Comparison of ENCODE assay signal across 8 cellular contexts in the genomic region with DNA sequence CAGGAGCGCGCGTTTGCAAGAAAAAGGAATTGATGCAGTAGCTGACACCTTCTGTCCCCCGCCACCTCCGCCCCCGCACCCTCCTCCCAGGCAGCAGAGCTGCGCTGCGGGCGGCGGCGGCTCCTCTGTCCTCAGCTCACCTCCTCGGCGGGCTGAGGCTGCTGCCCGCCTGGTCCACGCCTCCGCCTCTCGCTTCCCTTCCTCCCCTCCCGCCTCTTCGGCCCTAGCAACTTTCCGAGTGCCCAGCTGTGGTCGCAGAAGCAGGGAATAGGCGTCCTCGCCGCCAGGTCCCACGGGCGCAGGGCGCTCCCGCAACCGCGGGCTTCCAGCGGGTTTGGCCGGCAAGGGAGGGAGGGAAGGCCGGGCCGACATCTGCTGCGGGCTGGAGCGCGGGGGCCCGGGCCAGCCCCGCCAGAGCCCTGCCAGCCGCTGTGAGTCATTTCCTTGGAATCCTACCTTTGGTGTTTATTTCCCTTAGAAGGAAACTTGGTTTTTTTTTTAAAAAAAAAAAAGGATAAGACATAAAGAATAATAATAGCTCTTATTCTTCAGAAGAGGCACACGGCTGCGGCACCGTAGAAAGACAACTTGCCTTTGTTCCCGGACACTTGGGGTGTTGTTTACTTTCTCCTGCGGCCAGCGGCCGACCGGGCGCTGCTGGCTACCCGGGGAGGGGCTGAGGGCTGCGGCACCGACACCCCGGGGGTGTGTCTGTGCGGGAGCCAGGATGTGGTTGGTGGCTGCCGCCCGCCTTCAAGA. TPM values are rescaled to one million over a fixed set of nuclear protein-coding genes. Genes with fewer than 3 reads are reported as not detected.
DNase-seq lines count a peak whose midpoint lies in the region; ATAC-seq, FAIRE-seq and TF ChIP-seq lines count a peak whose summit lies in the region.

No MANE protein-coding gene starts in this region.

- H3K36me3 Mint-ChIP-seq in activated CD4-positive, alpha-beta T cell treated with anti-CD3 and anti-CD28 coated beads, Interleukin-2, amount 10 ng/mL, durations not matched to agents 7 days and 5 days (ENCODE audit: low read depth), result no peaks in the 10 kb centered on the region

- TF ChIP-seq CTCF in keratinocyte (optimal IDR thresholded peaks at IDR 0.05 in 1 of 3, IDR thresholded peaks at IDR 0.05 in 1 of 3, conservative IDR thresholded peaks at IDR 0.05 in 1 of 3; ENCODE audit: extremely low read depth in 1 of 3, insufficient read depth in 2 of 3, low read length in 3 of 3), result no peak

- H3K9me1 ChIP-seq in keratinocyte (ENCODE audit: control insufficient read depth, extremely low read depth, insufficient read depth, low read length), result no peaks in the 10 kb centered on the region

- H3K79me2 ChIP-seq in keratinocyte (ENCODE audit: control insufficient read depth, insufficient read depth, low read length), result no peaks in the 10 kb centered on the region

- peak; percentile 47 for DNase-seq in activated CD4-positive, alpha-beta T cell treated with anti-CD3 and anti-CD28 coated beads for 48 hours
- no peak for DNase-seq in activated CD4-positive, alpha-beta T cell treated with anti-CD3 and anti-CD28 coated beads, Interleukin-2, amount 10 ng/mL, durations not matched to agents 7 days and 5 days
- DNase-seq in NT2/D1 (ENCODE audit: low read depth, low spot score) (peak; percentile 63), cerebellar cortex (ENCODE audit: low spot score) (peak; percentile 42), keratinocyte (ENCODE audit: low read depth, low spot score) (no peak), small intestine (peak; percentile 23), sciatic nerve (ENCODE audit: low spot score) (no peak)

- 0 to 1% (median 0%) methylated on average over 45 to 56 of the region's 56 CpGs for WGBS in small intestine, 3 donors

- no peak overlapping the region for H3K27ac Mint-ChIP-seq in activated CD4-positive, alpha-beta T cell treated with anti-CD3 and anti-CD28 coated beads, Interleukin-2, amount 10 ng/mL, durations not matched to agents 7 days and 5 days

- dilution Hi-C loops in keratinocyte (cut with MboI; ENCODE audit: extremely low pct_ligation_motif_present, low sequenced_read_pairs), result no loop called here

- peaks cover 10% of the 10 kb centered on the region for H3K4me1 Mint-ChIP-seq in activated CD4-positive, alpha-beta T cell treated with anti-CD3 and anti-CD28 coated beads, Interleukin-2, amount 10 ng/mL, durations not matched to agents 7 days and 5 days

- no peaks in the 10 kb centered on the region for H3K9me3 ChIP-seq in NT2/D1 (ENCODE audit: insufficient read depth, low read length)
- H3K9me3 ChIP-seq in keratinocyte (ENCODE audit: control insufficient read depth, low read depth, low read length), result no peaks in the 10 kb centered on the region
- H3K9me3 ChIP-seq in small intestine (ENCODE audit: control insufficient read depth, low read depth), result no peaks in the 10 kb centered on the region

- POLR2A ChIA-PET in activated CD4-positive, alpha-beta T cell treated with anti-CD3 and anti-CD28 coated beads, Interleukin-2, amount 10 ng/mL, durations not matched to agents 7 days and 5 days (lab: Charles Lee), result no interaction called here

- H3K27me3 Mint-ChIP-seq in activated CD4-positive, alpha-beta T cell treated with anti-CD3 and anti-CD28 coated beads, Interleukin-2, amount 10 ng/mL, durations not matched to agents 7 days and 5 days, result peaks cover 71% of the 10 kb centered on the region

- H3K4me3 Mint-ChIP-seq in activated CD4-positive, alpha-beta T cell treated with anti-CD3 and anti-CD28 coated beads, Interleukin-2, amount 10 ng/mL, durations not matched to agents 7 days and 5 days, result no peak overlapping the region

- H3K27me3 ChIP-seq in NT2/D1 (ENCODE audit: insufficient read depth, insufficient read length) (no peaks in the 10 kb centered on the region), keratinocyte (ENCODE audit: control insufficient read depth, extremely low read depth, insufficient read depth, low read length) (no peaks in the 10 kb centered on the region), small intestine (ENCODE audit: control insufficient read depth in 2 of 2, insufficient read depth in 2 of 2, low read length in 2 of 2) (peaks cover 0 to 2% of the 10 kb centered on the region in 2 donors)

- H3K9me3 Mint-ChIP-seq in activated CD4-positive, alpha-beta T cell treated with anti-CD3 and anti-CD28 coated beads, Interleukin-2, amount 10 ng/mL, durations not matched to agents 7 days and 5 days, result no peaks in the 10 kb centered on the region

- H3K9ac ChIP-seq in NT2/D1 (ENCODE audit: insufficient read length, low read depth), result peak overlapping the region; percentile 86
- H3K9ac ChIP-seq in keratinocyte (ENCODE audit: control insufficient read depth, extremely low read depth, insufficient read depth, low read length), result peak overlapping the region; percentile 68

- intact Hi-C loops in sciatic nerve (cut with DNase I), result no loop called here

- peak overlapping the region; percentile 82 for H2AFZ ChIP-seq in keratinocyte (ENCODE audit: control insufficient read depth, low read length)

- peak overlapping the region; percentile 77 for H3K4me2 ChIP-seq in keratinocyte (ENCODE audit: control insufficient read depth, extremely low read depth, insufficient read depth, low read depth, low read length)

- no peak for ATAC-seq in sciatic nerve
- no peak for ATAC-seq in HG02973 (IDR thresholded peaks at IDR 0.05; ENCODE audit: unreplicated experiment)

- CTCF ChIA-PET in activated CD4-positive, alpha-beta T cell treated with anti-CD3 and anti-CD28 coated beads, Interleukin-2, amount 10 ng/mL, durations not matched to agents 7 days and 5 days (lab: Charles Lee), result interaction anchor here (0.6 to 1.2 kb wide), 2 partner anchors 13 to 123 kb away, joined by 4 read pairs; no protein-coding TSS in a partner anchor

- FAIRE-seq in keratinocyte (lab: Jason Lieb, UNC) (no peak), small intestine (lab: Jason Lieb, UNC) (no peak)

- peaks cover 2% of the 10 kb centered on the region for H3K4me1 ChIP-seq in NT2/D1 (ENCODE audit: insufficient read depth, insufficient read length)
- H3K4me1 ChIP-seq in keratinocyte (ENCODE audit: control insufficient read depth, extremely low read depth, insufficient read depth, low read length), result peaks cover 19% of the 10 kb centered on the region
- peaks cover 0 to 3% of the 10 kb centered on the region in 2 donors for H3K4me1 ChIP-seq in small intestine (ENCODE audit: control insufficient read depth in 2 of 2, insufficient read depth in 1 of 2, low read depth in 1 of 2, low read length in 1 of 2)

- peaks cover 22% of the 10 kb centered on the region for H3K36me3 ChIP-seq in NT2/D1 (ENCODE audit: insufficient read depth, insufficient read length, low read length)
- H3K36me3 ChIP-seq in keratinocyte (ENCODE audit: control insufficient read depth in 2 of 2, extremely low read depth in 1 of 2, insufficient read depth in 2 of 2, low read length in 2 of 2), result no peaks in the 10 kb centered on the region
- no peaks in the 10 kb centered on the region for H3K36me3 ChIP-seq in small intestine (ENCODE audit: control insufficient read depth in 2 of 2, insufficient read depth in 2 of 2, low read length in 2 of 2)

- H4K20me1 ChIP-seq in keratinocyte (ENCODE audit: control insufficient read depth, extremely low read depth, insufficient read depth, low read length), result no peaks in the 10 kb centered on the region

- H3K27ac ChIP-seq in keratinocyte (ENCODE audit: control insufficient read depth, insufficient read depth, low read length) (peak overlapping the region; percentile 47), small intestine (ENCODE audit: low read depth in 1 of 2, low read length in 1 of 2) (peak overlapping the region in 1 of 2 donors; percentile 41)

- H3K4me3 ChIP-seq in NT2/D1 (ENCODE audit: insufficient read length, low read depth), result peak overlapping the region; percentile 70
- peak overlapping the region; percentile 53 to 80 (median 71) for H3K4me3 ChIP-seq in keratinocyte (ENCODE audit: control insufficient read depth in 2 of 3, extremely low read depth in 1 of 3, insufficient read depth in 2 of 3, low read depth in 1 of 3, low read length in 3 of 3)
- peak overlapping the region in 1 of 2 donors; percentile 63 for H3K4me3 ChIP-seq in small intestine (ENCODE audit: low read depth in 1 of 2, low read length in 2 of 2)

RNA-seq across cellular contexts. Expression of gene SERTAD4, which starts 1.1 kb away (rescaled TPM):
- total RNA-seq in activated CD4-positive, alpha-beta T cell treated with anti-CD3 and anti-CD28 coated beads, Interleukin-2, amount 10 ng/mL, durations not matched to agents 7 days and 5 days, result not detected
- polyA plus RNA-seq in keratinocyte (0.64 to 5.1 TPM (median 3.4 TPM) in 3 replicates), small intestine (under 1 TPM in 1 of 3 donors, not detected in 2; 0.88 TPM)
- not detected for polyA plus RNA-seq in keratinocyte (2011; ENCODE audit: low read depth)
- 1.3 and 2.0 TPM in 2 replicates for polyA plus RNA-seq in keratinocyte (2011; cell fraction: cytosol; rRNA removed)
- polyA plus RNA-seq in keratinocyte (2011; cell fraction: nucleus; rRNA removed), result 1.3 and 1.4 TPM in 2 replicates
- 0.17 and 3.9 TPM in 2 replicates for polyA plus RNA-seq in keratinocyte (2012; ENCODE audit: low replicate concordance)
- 0.20 to 2.5 TPM (median 1.6 TPM) in 3 replicates for polyA minus RNA-seq in keratinocyte
- not detected for polyA minus RNA-seq in keratinocyte (2011; cell fraction: cytosol; rRNA and poly(A)+ RNA removed)
- 0.21 and 1.1 TPM in 2 replicates for polyA minus RNA-seq in keratinocyte (2011; cell fraction: nucleus; rRNA and poly(A)+ RNA removed)
- total RNA-seq in sciatic nerve, result 9.5 TPM

Comparison
In these comparisons a context has a peak if more than half of its experiments do, and no peak if none do; other contexts are left out.
1. DNase-seq: peak in activated CD4-positive, alpha-beta T cell treated with anti-CD3 and anti-CD28 coated beads for 48 hours (single experiment), NT2/D1 (single experiment), cerebellar cortex (single experiment) and small intestine (single experiment); none in activated CD4-positive, alpha-beta T cell treated with anti-CD3 and anti-CD28 coated beads, Interleukin-2, amount 10 ng/mL, durations not matched to agents 7 days and 5 days (single experiment), keratinocyte (single experiment) and sciatic nerve (single experiment).
2. RNA of gene SERTAD4, which starts 1.1 kb away (total RNA-seq): 9.5 TPM in sciatic nerve (single experiment); not detected in activated CD4-positive, alpha-beta T cell treated with anti-CD3 and anti-CD28 coated beads, Interleukin-2, amount 10 ng/mL, durations not matched to agents 7 days and 5 days; every median in the first group is over 10 times any median in the second.